In the genomic region with DNA sequence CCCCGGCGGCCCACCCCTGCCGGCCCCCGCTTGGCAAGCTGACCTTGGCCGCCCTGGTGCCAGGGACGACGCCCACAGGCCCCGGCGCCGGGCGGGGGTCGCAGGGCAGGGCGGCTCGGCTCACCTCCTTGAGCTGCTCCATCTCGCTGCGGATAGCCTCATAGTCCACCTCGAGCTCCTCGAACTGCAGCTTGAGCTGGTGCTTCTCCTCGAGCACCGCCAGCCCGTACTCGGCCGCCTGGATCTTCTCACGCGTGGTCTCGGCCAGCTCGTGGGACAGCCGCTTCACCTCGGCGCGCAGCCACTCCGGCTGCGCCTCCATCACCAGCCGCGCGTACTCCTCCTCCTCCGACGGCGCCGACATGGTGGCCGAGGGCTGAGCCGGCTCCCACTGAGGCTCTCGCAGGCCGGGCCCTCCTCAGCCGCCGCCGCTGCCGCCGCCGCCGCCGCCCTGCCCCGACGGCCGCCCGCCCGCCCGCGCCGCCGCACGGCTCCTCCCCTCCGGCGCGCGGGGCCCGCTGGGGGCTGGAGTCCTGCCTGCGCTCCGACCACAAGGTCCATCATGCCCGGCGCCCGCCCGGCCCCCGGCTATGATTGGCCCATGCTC, we compare ENCODE assay signal across 8 cellular contexts. TPM values are rescaled to one million over a fixed set of nuclear protein-coding genes. Genes with fewer than 3 reads are reported as not detected.
DNase-seq lines count a peak whose midpoint lies in the region; ATAC-seq, FAIRE-seq and TF ChIP-seq lines count a peak whose summit lies in the region.

Gene BICD2, minus strand, starts transcription at position 453 of the 607 bp plus-strand sequence. Its CDS starts 89 bp downstream, at position 364.

- peak within 1 kb of the TSS; percentile 96 for H2AFZ ChIP-seq in K562 (ENCODE audit: low read depth, low read length)

- peaks cover 34% of the 10 kb centered on the region for H4K20me1 ChIP-seq in K562 (replicated peaks; ENCODE audit: control insufficient read depth, insufficient read depth, low read length)

- CTCF ChIA-PET in K562 (lab: Yijun Ruan, JAX; ENCODE audit: low intra/inter-chr PET ratio), result no interaction called here

- ATAC-seq in K562, result no peak
- no peak for ATAC-seq in HG03135 (IDR thresholded peaks at IDR 0.05; ENCODE audit: unreplicated experiment)

- WGBS in K562 (ENCODE audit: insufficient coverage, low coverage, missing lambda C conversion rate), result 0% methylated on average over 16 of the region's 74 CpGs

- H3K9ac ChIP-seq in K562 (ENCODE audit: insufficient read depth in 1 of 2, low read depth in 2 of 2, low read length in 2 of 2) (peak within 1 kb of the TSS; percentile 98 to 99), stomach smooth muscle (ENCODE audit: low read length in 2 of 2) (peak within 1 kb of the TSS; percentile 73 to 89)

- H3K4me2 ChIP-seq in K562 (ENCODE audit: insufficient read depth, low read length), result peak within 1 kb of the TSS; percentile 93

- H3K4me1 ChIP-seq in K562 (replicated peaks in 1 of 2; ENCODE audit: control insufficient read depth in 2 of 2, insufficient read depth in 2 of 2, low read length in 2 of 2), result peaks cover 32 to 36% of the 10 kb centered on the region in 2 experiments
- peaks cover 54% of the 10 kb centered on the region for H3K4me1 ChIP-seq in stomach smooth muscle (ENCODE audit: control insufficient read depth, insufficient read depth, low read length)

- H3K4me3 ChIP-seq in K562 (peak within 1 kb of the TSS; percentile 98), stomach smooth muscle (ENCODE audit: low read length in 2 of 2) (peak within 1 kb of the TSS; percentile 84 to 93)

- BruUV-seq in K562 (replicated peaks; lab: Mats Ljungman, UMichigan), result no TSS peak

- H3K9me3 ChIP-seq in K562 (replicated peaks; ENCODE audit: control insufficient read depth, insufficient read depth, low read depth, low read length) (no peaks in the 10 kb centered on the region), stomach smooth muscle (ENCODE audit: control insufficient read depth in 2 of 2, low read length in 2 of 2) (no peaks in the 10 kb centered on the region)

- intact Hi-C loops in K562 (cut with micrococcal nuclease), result no loop called here

- TF ChIP-seq EP300 in K562 (IDR thresholded peaks at IDR 0.05; ENCODE audit: low read length), result no peak

- TF ChIP-seq POLR2A in K562 (conservative IDR thresholded peaks at IDR 0.05), result no peak

- no peak for TF ChIP-seq CTCF in K562 (IDR thresholded peaks at IDR 0.05 in 2 of 3, conservative IDR thresholded peaks at IDR 0.05 in 1 of 3; ENCODE audit: insufficient read depth in 2 of 3, low read depth in 1 of 3, low read length in 3 of 3)

- in situ Hi-C loops in K562 (cut with MboI), result no loop called here

- peaks cover 9% of the 10 kb centered on the region for H3K9me1 ChIP-seq in K562 (ENCODE audit: control insufficient read depth, insufficient read depth, low read length)

- H3K79me2 ChIP-seq in K562 (ENCODE audit: control insufficient read depth, insufficient read depth, low read length), result peaks cover 51% of the 10 kb centered on the region

- POLR2A ChIA-PET in K562 (lab: Yijun Ruan, JAX), result interaction anchor here (0.6 to 2.9 kb wide), 7 partner anchors 11 to 436 kb away, joined by 3 to 10 read pairs (median 3); no protein-coding TSS in a partner anchor

- H3K27ac ChIP-seq in K562 (ENCODE audit: extremely low read depth, low read depth, low read length) (peak within 1 kb of the TSS; percentile 100), stomach smooth muscle (ENCODE audit: low read length) (peak within 1 kb of the TSS; percentile 96)

- H3K36me3 ChIP-seq in K562 (ENCODE audit: control insufficient read depth, insufficient read depth, low read length) (no peaks in the 10 kb centered on the region), stomach smooth muscle (ENCODE audit: control insufficient read depth in 2 of 2, insufficient read depth in 2 of 2, low read length in 2 of 2) (no peaks in the 10 kb centered on the region)

- DNase-seq in DMS53 (lab: John Stamatoyannopoulos, UW) (peak; percentile 66), DMS53 treated with DMSO at 0.1 percent for 48 hours (lab: John Stamatoyannopoulos, UW; ENCODE audit: unreplicated experiment) (no peak), HK-2 (ENCODE audit: unreplicated experiment) (peak; percentile 98), K562 (ENCODE audit: extremely low read depth in 1 of 4, low spot score in 3 of 4) (no peak), kidney glomerular epithelial cell (lab: John Stamatoyannopoulos, UW) (peak; percentile 88), SHP77 (lab: John Stamatoyannopoulos, UW) (no peak)

- H3K27me3 ChIP-seq in K562 (ENCODE audit: control insufficient read depth in 2 of 2, insufficient read depth in 2 of 2, low read length in 2 of 2) (no peaks in the 10 kb centered on the region), stomach smooth muscle (ENCODE audit: control insufficient read depth in 1 of 2, insufficient read depth in 2 of 2, low read length in 2 of 2) (no peaks in the 10 kb centered on the region)

- no peak for FAIRE-seq in K562 (lab: Jason Lieb, UNC)

- no peak for TF ChIP-seq RAD21 in K562 (CRISPR knock-in tag; conservative IDR thresholded peaks at IDR 0.05 in 1 of 2, IDR thresholded peaks at IDR 0.05 in 1 of 2)

TF ChIP-seq in K562, 482 proteins besides CTCF, POLR2A, EP300 and RAD21 (continues in another document):
- no peak for TF ChIP-seq PPARD (CRISPR knock-in tag; IDR thresholded peaks at IDR 0.05)
- TF ChIP-seq TSHZ1 (CRISPR knock-in tag; IDR thresholded peaks at IDR 0.05), result no peak
- peak; percentile 22; the same call in 1 of the 2 replicates for TF ChIP-seq HMGXB4 (CRISPR knock-in tag; IDR thresholded peaks at IDR 0.05)
- peak; percentile 60; the same call in 1 of the 2 replicates for TF ChIP-seq CGGBP1 (CRISPR knock-in tag; IDR thresholded peaks at IDR 0.05)
- no peak for TF ChIP-seq NR2C2 (CRISPR knock-in tag; IDR thresholded peaks at IDR 0.05)
- TF ChIP-seq NR2C2 (tag; IDR thresholded peaks at IDR 0.05), result no peak
- peak; percentile 64; the same call in 1 of the 2 replicates for TF ChIP-seq NCOA6 (IDR thresholded peaks at IDR 0.05)

RNA-seq across cellular contexts. Expression of gene BICD2, which starts in this region (rescaled TPM):
- total RNA-seq in K562 (2011; cell fraction: chromatin; rRNA removed; ENCODE audit: low replicate concordance), result 11.6 and 16.6 TPM in 2 replicates
- 8.3 and 9.7 TPM in 2 replicates for total RNA-seq in K562 (2011; cell fraction: nucleolus; rRNA removed)
- 13.4 and 19.4 TPM in 2 replicates for total RNA-seq in K562 (2011; cell fraction: nucleoplasm; rRNA removed)
- 18.8 and 20.9 TPM in 2 replicates for total RNA-seq in K562 (2014; rRNA removed)
- total RNA-seq in K562 (2014; rRNA removed; fragmentation: Illumina TruSeq; extraction: Trizol), result 10.3 and 11.8 TPM in 2 replicates
- total RNA-seq in K562 (2015; rRNA removed; fragmentation: Illumina TruSeq; extraction: Trizol), result 16.9 and 17.9 TPM in 2 replicates
- total RNA-seq in K562 (2021), result 22.4 and 23.4 TPM in 2 replicates
- 6.1 and 6.6 TPM in 2 replicates for polyA plus RNA-seq in K562 (2011; rRNA removed)
- 6.7 and 7.1 TPM in 2 replicates for polyA plus RNA-seq in K562 (2011; cell fraction: cytosol; rRNA removed)
- polyA plus RNA-seq in K562 (2011; cell fraction: nucleus; rRNA removed), result 19.7 and 24.3 TPM in 2 replicates
- polyA plus RNA-seq in K562 (2012), result 13.0 and 13.4 TPM in 2 replicates
- 11.0 and 12.7 TPM in 2 replicates for polyA plus RNA-seq in K562 (2014; fragmentation: Illumina TruSeq; extraction: Trizol)
- polyA plus RNA-seq in K562 (2014; fragmentation: Nextera tagmentation; extraction: Ambion mirVana), result 1 to 10 TPM; 3.6 to 4.3 TPM
- 12.1 and 14.1 TPM in 2 replicates for polyA plus RNA-seq in K562 (2014; rRNA removed)
- 4.7 and 6.5 TPM in 2 replicates for polyA minus RNA-seq in K562 (2011; rRNA and poly(A)+ RNA removed)
- 6.4 and 8.6 TPM in 2 replicates for polyA minus RNA-seq in K562 (2011; cell fraction: cytosol; rRNA and poly(A)+ RNA removed)
- 7.7 and 8.9 TPM in 2 replicates for polyA minus RNA-seq in K562 (2011; cell fraction: nucleus; rRNA and poly(A)+ RNA removed)

Comparison
In these comparisons a context has a peak if more than half of its experiments do, and no peak if none do; other contexts are left out.
1. DNase-seq: peak in DMS53 (single experiment), HK-2 (single experiment) and kidney glomerular epithelial cell (single experiment); none in DMS53 treated with DMSO at 0.1 percent for 48 hours (single experiment), K562 (0 of 4) and SHP77 (0 of 2).